Comparison of ENCODE assay signal across 10 cellular contexts in genomic region chr12:25557830-25558436, GRCh38. TPM values are rescaled to one million over a fixed set of nuclear protein-coding genes. Genes with fewer than 3 reads are reported as not detected.
DNase-seq lines count a peak whose midpoint lies in the region; ATAC-seq lines count a peak whose summit lies in the region.
"Had no signal": no experiment of that assay in that cellular context is flagged by ENCODE, and none has a peak within 500 bp of the region (broad histone marks: within the 10 kb centered on the region; RNA-seq: fewer than 3 reads in every experiment).

No MANE protein-coding gene starts in this region.

- no peaks in the 10 kb centered on the region for H3K4me1 ChIP-seq in SJCRH30

- DNase-seq in DMS153 (lab: John Stamatoyannopoulos, UW) (peak; percentile 4), HS-27A (ENCODE audit: low read depth) (peak; percentile 50), SJCRH30 (peak; percentile 44 to 75), glomerular endothelial cell (ENCODE audit: extremely low read depth, low read depth, low spot score) (peak; percentile 27), cerebellar nuclear complex (lab: John Stamatoyannopoulos, UW) (no peak)

- no peaks in the 10 kb centered on the region for H3K36me3 ChIP-seq in SJCRH30

- ATAC-seq in HG02610 (IDR thresholded peaks at IDR 0.05; ENCODE audit: unreplicated experiment) (no peak), GM18498 (IDR thresholded peaks at IDR 0.05; ENCODE audit: unreplicated experiment) (no peak), GM21786 (IDR thresholded peaks at IDR 0.05; ENCODE audit: unreplicated experiment) (no peak)

- no peaks in the 10 kb centered on the region for H3K9me3 ChIP-seq in SJCRH30 (replicated peaks)

- H3K27me3 ChIP-seq in SJCRH30 = no peaks in the 10 kb centered on the region

- H3K4me3 ChIP-seq in SJCRH30 = no peak overlapping the region

- no peak overlapping the region for H3K27ac ChIP-seq in SJCRH30

RNA-seq across cellular contexts. Expression of gene LMNTD1, which starts 4.8 kb away (rescaled TPM):
- not detected in 2 replicates for total RNA-seq in SJCRH30 (2014; rRNA removed; shearing (Covaris generic))
- 0.82 TPM in 1 of 2 replicates, not detected in the other for total RNA-seq in glomerular endothelial cell
- total RNA-seq: pulmonary artery endothelial cell; T-helper 2 cell treated with Interferon-gamma antibody and Interleukin-4, amounts not matched to agents 100 ng/mL and 5 ng/mL, for 36 hours had no signal

Comparison
In these comparisons a context has a peak if more than half of its experiments do, and no peak if none do; other contexts are left out.
1. DNase-seq: peak in DMS153 (single experiment), HS-27A (single experiment), SJCRH30 (2 of 2) and glomerular endothelial cell (single experiment); none in cerebellar nuclear complex (0 of 2).